Comparison of ENCODE assay signal across 13 cellular contexts in genomic region chr17:55284944-55285339, GRCh38. TPM values are rescaled to one million over a fixed set of nuclear protein-coding genes. Genes with fewer than 3 reads are reported as not detected.
A peak's percentile ranks its signal among the peaks of the same experiment; 100 is the strongest.
DNase-seq lines count a peak whose midpoint lies in the region; ATAC-seq and TF ChIP-seq lines count a peak whose summit lies in the region.
"Had no signal": no experiment of that assay in that cellular context is flagged by ENCODE, and none has a peak within 500 bp of the region (broad histone marks: within the 10 kb centered on the region; RNA-seq: fewer than 3 reads in every experiment).

No MANE protein-coding gene starts in this region.

- H3K36me3 ChIP-seq in liver (ENCODE audit: control insufficient read depth in 4 of 4, insufficient read depth in 3 of 4, low read depth in 1 of 4, low read length in 3 of 4), result peaks cover 0 to 11% (median 4%) of the 10 kb centered on the region in 4 donors
- no peaks in the 10 kb centered on the region for H3K36me3 ChIP-seq in subcutaneous abdominal adipose tissue (ENCODE audit: control insufficient read depth in 5 of 5, insufficient read depth in 5 of 5, low read length in 5 of 5)

- no peak for ATAC-seq in HG02970 (IDR thresholded peaks at IDR 0.05; ENCODE audit: low FRiP score, unreplicated experiment)
- ATAC-seq: activated CD8-positive, alpha-beta T cell treated with anti-CD3 and anti-CD28 coated beads for 36 hours had no signal

- H3K9me3 ChIP-seq in liver (ENCODE audit: control insufficient read depth in 4 of 4, low read length in 3 of 4), result no peaks in the 10 kb centered on the region
- no peaks in the 10 kb centered on the region for H3K9me3 ChIP-seq in subcutaneous abdominal adipose tissue (ENCODE audit: control insufficient read depth in 5 of 5, low read length in 5 of 5)

- H3K27me3 ChIP-seq in liver (ENCODE audit: control insufficient read depth in 4 of 4, insufficient read depth in 4 of 4, low read length in 3 of 4), result no peaks in the 10 kb centered on the region
- H3K27me3 ChIP-seq in subcutaneous abdominal adipose tissue (ENCODE audit: control insufficient read depth in 5 of 5, insufficient read depth in 4 of 5, low read length in 5 of 5), result no peaks in the 10 kb centered on the region

- H3K27ac ChIP-seq in cingulate gyrus (ENCODE audit: low read depth, low read length), result peak overlapping the region; percentile 90
- H3K27ac ChIP-seq in liver (ENCODE audit: low read depth in 1 of 2, low read length in 2 of 2), result peak overlapping the region; percentile 90 to 96
- H3K27ac ChIP-seq in subcutaneous abdominal adipose tissue (ENCODE audit: low read depth, low read length), result peak overlapping the region; percentile 25

- no peak for TF ChIP-seq CTCF in liver (IDR thresholded peaks at IDR 0.05; ENCODE audit: low read depth, low read length, missing input control)

- H3K9ac ChIP-seq in liver (ENCODE audit: low read depth in 1 of 2, low read length in 2 of 2) (peak overlapping the region in 1 of 2 donors; percentile 87), subcutaneous abdominal adipose tissue (ENCODE audit: low read length in 5 of 5) (no peak overlapping the region)

- DNase-seq in M059J (ENCODE audit: low read depth), result peak; percentile 20
- no peak for DNase-seq in AG08395 (ENCODE audit: low spot score)
- DNase-seq in NCI-H1930 (lab: John Stamatoyannopoulos, UW), result no peak
- DNase-seq in iPS-NIHi7 (ENCODE audit: extremely low spot score), result no peak
- DNase-seq: activated CD8-positive, alpha-beta T cell treated with anti-CD3 and anti-CD28 coated beads for 36 hours; activated naive CD4-positive, alpha-beta T cell treated with anti-CD3 and anti-CD28 coated beads, Interleukin-2, amount 10 ng/mL, durations not matched to agents 7 days and 5 days; naive thymus-derived CD8-positive, alpha-beta T cell; NCI-H748 treated with DMSO at 0.1 percent for 48 hours; T-helper 9 cell had no signal

- TF ChIP-seq RAD21 in liver (IDR thresholded peaks at IDR 0.05), result no peak

- H3K4me3 ChIP-seq in liver (ENCODE audit: low read depth in 1 of 3, low read length in 3 of 3), result peak overlapping the region in 1 of 3 donors; percentile 34
- H3K4me3 ChIP-seq in subcutaneous abdominal adipose tissue (ENCODE audit: low read depth in 1 of 5, low read length in 5 of 5), result no peak overlapping the region

- peaks cover 17 to 74% (median 56%) of the 10 kb centered on the region in 4 donors for H3K4me1 ChIP-seq in liver (ENCODE audit: control insufficient read depth in 4 of 4, insufficient read depth in 4 of 4, low read length in 3 of 4)
- peaks cover 3 to 69% (median 52%) of the 10 kb centered on the region in 5 donors for H3K4me1 ChIP-seq in subcutaneous abdominal adipose tissue (ENCODE audit: control insufficient read depth in 5 of 5, insufficient read depth in 5 of 5, low read length in 5 of 5)

- WGBS in liver, result 38% methylated on average over 2 of the region's 2 CpGs

TF ChIP-seq in liver, 16 proteins besides CTCF, POLR2A, EP300 and RAD21:
- TF ChIP-seq RXRA (IDR thresholded peaks at IDR 0.05) (no peak), ATF3 (IDR thresholded peaks at IDR 0.05) (no peak), HNF4G (IDR thresholded peaks at IDR 0.05) (no peak), ZBTB33 (IDR thresholded peaks at IDR 0.05) (no peak)

RNA-seq across cellular contexts. Expression of gene HLF, which starts 20.2 kb away (rescaled TPM):
- 4.4 and 5.3 TPM in 2 replicates for total RNA-seq in M059J (2014; rRNA removed; shearing (Covaris generic))
- 10 to 100 TPM in 1 of 2 donors, 1 to 10 TPM in 1; 8.0 to 59.3 TPM for total RNA-seq in liver
- polyA plus RNA-seq in liver, result 10 to 100 TPM; 23.5 to 25.7 TPM

Comparison
In these comparisons a context has a peak if more than half of its experiments do, and no peak if none do; other contexts are left out.
1. H3K27ac ChIP-seq: peak in every context shown above with its lines; median percentile 93 in liver; 90 in cingulate gyrus; 25 in subcutaneous abdominal adipose tissue.